ENCODE assay signal across 8 cellular contexts in genomic region chr18:13608024-13608562, GRCh38.
DNase-seq lines count a peak whose midpoint lies in the region; ATAC-seq, FAIRE-seq and TF ChIP-seq lines count a peak whose summit lies in the region.
"Not testable (repeated sequence)": the region's sequence is repeated elsewhere in the genome, so short reads cannot be mapped to it uniquely, and the experiment has no call there.

No MANE protein-coding gene starts in this region.

- H3K9me2 ChIP-seq in OCI-LY1 (ENCODE audit: low read depth, low read length): not testable (repeated sequence)

- not testable (repeated sequence) for TF ChIP-seq RAD21 in GM12878 (IDR thresholded peaks at IDR 0.05; ENCODE audit: insufficient read depth, low read depth, low read length)

- not testable (repeated sequence) for H3K36me3 Mint-ChIP-seq in activated T-cell treated with anti-CD3 and anti-CD28 coated beads, Interleukin-2, amount 50 U/mL, for 24 hours (ENCODE audit: low read depth); natural killer cell treated with Interleukin-12 subunit alpha and Interleukin-12 subunit beta and Interleukin-15 and Interleukin-18, amount 100 ng/mL, for 72 hours
- peaks cover 1 to 16% of the 10 kb centered on the region in 2 donors for H3K36me3 Mint-ChIP-seq in stimulated activated naive B cell treated with anti-CD40 and anti-IgM and Interleukin-4, amounts not matched to agents 10 μg/mL and 1 μg/mL and 100 μg/mL, for 72 hours

- H3K9me3 Mint-ChIP-seq in activated T-cell treated with anti-CD3 and anti-CD28 coated beads, Interleukin-2, amount 50 U/mL, for 24 hours; natural killer cell treated with Interleukin-12 subunit alpha and Interleukin-12 subunit beta and Interleukin-15 and Interleukin-18, amount 100 ng/mL, for 72 hours; stimulated activated naive B cell treated with anti-CD40 and anti-IgM and Interleukin-4, amounts not matched to agents 10 μg/mL and 1 μg/mL and 100 μg/mL, for 72 hours: not testable (repeated sequence)

- not testable (repeated sequence) for H3K4me3 ChIP-seq in BLaER1, GM12878
- peak overlapping the region; percentile 41 for H3K4me3 ChIP-seq in OCI-LY1 (ENCODE audit: low read depth, low read length, poor library complexity, severe bottlenecking)

- not testable (repeated sequence) for H3F3A ChIP-seq in OCI-LY1 (ENCODE audit: insufficient read depth, low read length)

- H2AFZ ChIP-seq in OCI-LY1 (ENCODE audit: low read length); GM12878 (ENCODE audit: control insufficient read depth, low read depth, low read length): not testable (repeated sequence)

- TF ChIP-seq POLR2A in GM12878 (IDR thresholded peaks at IDR 0.05; ENCODE audit: low read depth, low read length): not testable (repeated sequence)

- ATAC-seq in GM12878: peak; percentile 36
- peak in 1 of 2 donors; percentile 32 for ATAC-seq in natural killer cell treated with Interleukin-12 subunit alpha and Interleukin-12 subunit beta and Interleukin-15 and Interleukin-18, amount 100 ng/mL, for 72 hours
- not testable (repeated sequence) for ATAC-seq in stimulated activated naive B cell treated with anti-CD40 and anti-IgM and Interleukin-4, amounts not matched to agents 10 μg/mL and 1 μg/mL and 100 μg/mL, for 72 hours (replicated peaks)

- H3K4me3 Mint-ChIP-seq in activated T-cell treated with anti-CD3 and anti-CD28 coated beads, Interleukin-2, amount 50 U/mL, for 24 hours: peak overlapping the region; percentile 60
- peak overlapping the region; percentile 80 for H3K4me3 Mint-ChIP-seq in natural killer cell treated with Interleukin-12 subunit alpha and Interleukin-12 subunit beta and Interleukin-15 and Interleukin-18, amount 100 ng/mL, for 72 hours
- peak overlapping the region in 1 of 2 donors; percentile 19 for H3K4me3 Mint-ChIP-seq in stimulated activated naive B cell treated with anti-CD40 and anti-IgM and Interleukin-4, amounts not matched to agents 10 μg/mL and 1 μg/mL and 100 μg/mL, for 72 hours

- not testable (repeated sequence) for TF ChIP-seq EP300 in GM12878 (IDR thresholded peaks at IDR 0.05; ENCODE audit: borderline replicate concordance in 1 of 2, control insufficient read depth in 1 of 2, low read depth in 2 of 2, low read length in 2 of 2)

- intact Hi-C loops in GM12878 (cut with micrococcal nuclease; ENCODE audit: unreplicated experiment): loop anchor here (1.0 to 5.0 kb wide), 2 partner anchors 22 to 119 kb away; partner anchors contain the start of genes FAM210A and RNMT

- not testable (repeated sequence) for H3K36me3 ChIP-seq in BLaER1; OCI-LY1 (ENCODE audit: insufficient read depth, low read length); GM12878 (ENCODE audit: control insufficient read depth in 2 of 2, insufficient read depth in 2 of 2, low read length in 1 of 2)

- DNase-seq in GM18507 (ENCODE audit: extremely low spot score, insufficient read length, low read depth); GM12878 (ENCODE audit: low read depth, low spot score); natural killer cell treated with Interleukin-12 subunit alpha and Interleukin-12 subunit beta and Interleukin-15 and Interleukin-18, amount 100 ng/mL, for 72 hours (ENCODE audit: low spot score); stimulated activated naive B cell treated with anti-CD40 and anti-IgM and Interleukin-4, amounts not matched to agents 10 μg/mL and 1 μg/mL and 100 μg/mL, for 72 hours: not testable (repeated sequence)
- DNase-seq in activated CD4-positive, CD25-positive, alpha-beta regulatory T cell treated with anti-CD3 and anti-CD28 coated beads, Interleukin-2, amount 50 U/mL, for 16 hours (ENCODE audit: low read depth, low spot score): peak; percentile 35
- DNase-seq in activated T-cell treated with anti-CD3 and anti-CD28 coated beads, Interleukin-2, amount 50 U/mL, for 24 hours: peak; percentile 60

- peak overlapping the region; percentile 85 for H3K27ac Mint-ChIP-seq in activated T-cell treated with anti-CD3 and anti-CD28 coated beads, Interleukin-2, amount 50 U/mL, for 24 hours
- peak overlapping the region; percentile 54 to 81 for H3K27ac Mint-ChIP-seq in natural killer cell treated with Interleukin-12 subunit alpha and Interleukin-12 subunit beta and Interleukin-15 and Interleukin-18, amount 100 ng/mL, for 72 hours
- peak overlapping the region; percentile 89 for H3K27ac Mint-ChIP-seq in stimulated activated naive B cell treated with anti-CD40 and anti-IgM and Interleukin-4, amounts not matched to agents 10 μg/mL and 1 μg/mL and 100 μg/mL, for 72 hours

- H3K4me1 ChIP-seq in BLaER1: peaks cover 85% of the 10 kb centered on the region
- H3K4me1 ChIP-seq in OCI-LY1 (ENCODE audit: insufficient read depth, low read length, severe bottlenecking): peaks cover 73% of the 10 kb centered on the region
- peaks cover 49% of the 10 kb centered on the region for H3K4me1 ChIP-seq in GM12878 (ENCODE audit: control insufficient read depth, insufficient read depth, low read length)

- H3K4me1 Mint-ChIP-seq in activated T-cell treated with anti-CD3 and anti-CD28 coated beads, Interleukin-2, amount 50 U/mL, for 24 hours (ENCODE audit: low read depth): peaks cover 59% of the 10 kb centered on the region
- peaks cover 41 to 47% of the 10 kb centered on the region in 2 donors for H3K4me1 Mint-ChIP-seq in natural killer cell treated with Interleukin-12 subunit alpha and Interleukin-12 subunit beta and Interleukin-15 and Interleukin-18, amount 100 ng/mL, for 72 hours (ENCODE audit: low read depth in 2 of 2)
- H3K4me1 Mint-ChIP-seq in stimulated activated naive B cell treated with anti-CD40 and anti-IgM and Interleukin-4, amounts not matched to agents 10 μg/mL and 1 μg/mL and 100 μg/mL, for 72 hours: peaks cover 33 to 52% of the 10 kb centered on the region in 2 donors

- not testable (repeated sequence) for H3K27me3 ChIP-seq in BLaER1; OCI-LY1 (ENCODE audit: insufficient read depth, low read length); GM12878 (replicated peaks in 1 of 2; ENCODE audit: control insufficient read depth in 2 of 2, insufficient read depth in 2 of 2, low read length in 1 of 2)

- H3K27me3 Mint-ChIP-seq in activated T-cell treated with anti-CD3 and anti-CD28 coated beads, Interleukin-2, amount 50 U/mL, for 24 hours; natural killer cell treated with Interleukin-12 subunit alpha and Interleukin-12 subunit beta and Interleukin-15 and Interleukin-18, amount 100 ng/mL, for 72 hours; stimulated activated naive B cell treated with anti-CD40 and anti-IgM and Interleukin-4, amounts not matched to agents 10 μg/mL and 1 μg/mL and 100 μg/mL, for 72 hours: not testable (repeated sequence)

- not testable (repeated sequence) for H3K9me3 ChIP-seq in BLaER1; OCI-LY1 (ENCODE audit: low read length); GM12878 (replicated peaks; ENCODE audit: control insufficient read depth, insufficient read depth, low read length)

- TF ChIP-seq CTCF in OCI-LY1 (IDR thresholded peaks at IDR 0.05; ENCODE audit: low read length); GM12878 (IDR thresholded peaks at IDR 0.05 in 2 of 3, conservative IDR thresholded peaks at IDR 0.05 in 1 of 3; ENCODE audit: control insufficient read depth in 2 of 3, extremely low read depth in 1 of 3, insufficient read depth in 1 of 3, low read depth in 3 of 3, low read length in 3 of 3): not testable (repeated sequence)

- H4K20me1 ChIP-seq in BLaER1; OCI-LY1 (ENCODE audit: insufficient read depth, low read length); GM12878 (ENCODE audit: control insufficient read depth, insufficient read depth): not testable (repeated sequence)

- 1% methylated on average over 10 of the region's 10 CpGs for WGBS in GM12878 (ENCODE audit: insufficient coverage, insufficient replicate concordance, low lambda C conversion rate, missing lambda C conversion rate)

- RAD21 ChIA-PET in GM12878 (lab: Charles Lee; ENCODE audit: unreplicated experiment): interaction anchor here (0.7 to 8.4 kb wide), 8 partner anchors 10 to 59 kb away, joined by 3 to 337 read pairs (median 29); no protein-coding TSS in a partner anchor

- peak overlapping the region; percentile 97 for H3K4me2 ChIP-seq in BLaER1
- H3K4me2 ChIP-seq in OCI-LY1 (ENCODE audit: low read length): peak overlapping the region; percentile 62
- H3K4me2 ChIP-seq in GM12878 (ENCODE audit: control insufficient read depth, insufficient read depth): peak overlapping the region; percentile 47

- H3K79me2 ChIP-seq in OCI-LY1 (ENCODE audit: insufficient read depth, low read length); GM12878 (ENCODE audit: control insufficient read depth, insufficient read depth, low read length): not testable (repeated sequence)

- SMC1A ChIA-PET in GM12878 (lab: Charles Lee; ENCODE audit: uncharacterized antibody, unreplicated experiment): interaction anchor here (0.9 to 13.4 kb wide), 10 partner anchors 8 to 49 kb away, joined by 3 to 372 read pairs (median 10); no protein-coding TSS in a partner anchor

- H3K27ac ChIP-seq in BLaER1 (peak overlapping the region; percentile 91), OCI-LY1 (ENCODE audit: low read depth, low read length, poor library complexity, severe bottlenecking) (peak overlapping the region; percentile 99), GM12878 (ENCODE audit: control insufficient read depth, insufficient read depth) (peak overlapping the region; percentile 49)

- POLR2A ChIA-PET in GM12878 (lab: Charles Lee): interaction anchor here (0.6 to 10.9 kb wide), 9 partner anchors 9 to 341 kb away, joined by 3 to 175 read pairs (median 8); no protein-coding TSS in a partner anchor

- CTCF ChIA-PET in GM12878 (lab: Yijun Ruan, JAX): interaction anchor here (0.8 to 13.5 kb wide), 7 partner anchors 13 to 392 kb away, joined by 3 to 235 read pairs (median 7); no protein-coding TSS in a partner anchor

- peak; percentile 67 for FAIRE-seq in GM18507 (lab: Jason Lieb, UNC)
- FAIRE-seq in GM12878 (lab: Jason Lieb, UNC): not testable (repeated sequence)

- H3K9ac ChIP-seq in BLaER1 (peak overlapping the region; percentile 81), OCI-LY1 (ENCODE audit: low read length) (peak overlapping the region; percentile 49)
- H3K9ac ChIP-seq in GM12878 (ENCODE audit: control insufficient read depth, insufficient read depth, low read length): not testable (repeated sequence)

- not testable (repeated sequence) for BruUV-seq in GM12878 (replicated peaks; lab: Mats Ljungman, UMichigan)

- in situ Hi-C loops in GM12878 (cut with MboI): not testable (repeated sequence)

TF ChIP-seq in GM12878, 131 proteins besides CTCF, POLR2A, EP300 and RAD21 (continues in another document):
- peak; percentile 75 for TF ChIP-seq MTA2 (IDR thresholded peaks at IDR 0.05; ENCODE audit: low read depth)

Comparison
In these comparisons a context has a peak if more than half of its experiments do, and no peak if none do; other contexts are left out.
1. H3K27ac ChIP-seq: peak in every context shown above with its lines; median percentile 99 in OCI-LY1; 91 in BLaER1; 49 in GM12878.
2. H3K4me2 ChIP-seq: peak in every context shown above with its lines; median percentile 97 in BLaER1; 62 in OCI-LY1; 47 in GM12878.